In genomic region chr11:126700773-126701554, GRCh38 we compare ENCODE assay signal across 1 cellular context.
TF ChIP-seq lines count a peak whose summit lies in the region.

No MANE protein-coding gene starts in this region.

TF ChIP-seq in HepG2, 621 proteins besides CTCF, POLR2A, EP300 and RAD21 (continued from another document):
- TF ChIP-seq ZBED4 (CRISPR knock-in tag; IDR thresholded peaks at IDR 0.05; ENCODE audit: borderline replicate concordance) = no peak
- no peak for TF ChIP-seq MTF2 (CRISPR knock-in tag; IDR thresholded peaks at IDR 0.05; ENCODE audit: borderline replicate concordance)
- no peak for TF ChIP-seq U2AF2 (IDR thresholded peaks at IDR 0.05; ENCODE audit: low read depth, low read length)
- TF ChIP-seq MAFK (conservative IDR thresholded peaks at IDR 0.05 in 1 of 2, IDR thresholded peaks at IDR 0.05 in 1 of 2; ENCODE audit: low read length in 2 of 2) = no peak
- no peak for TF ChIP-seq ZNF773 (CRISPR knock-in tag; IDR thresholded peaks at IDR 0.05; ENCODE audit: borderline replicate concordance)
- TF ChIP-seq TCF12 (IDR thresholded peaks at IDR 0.05) = no peak
- no peak for TF ChIP-seq TCF12 (CRISPR knock-in tag; IDR thresholded peaks at IDR 0.05)
